ENCODE assay signal across 8 cellular contexts in genomic region chr3:42653303-42653559, GRCh38. TPM values are rescaled to one million over a fixed set of nuclear protein-coding genes. Genes with fewer than 3 reads are reported as not detected.
DNase-seq lines count a peak whose midpoint lies in the region; ATAC-seq and TF ChIP-seq lines count a peak whose summit lies in the region.

No MANE protein-coding gene starts in this region.

- no peak overlapping the region for H3K27ac Mint-ChIP-seq in stimulated activated naive CD8-positive, alpha-beta T cell treated with anti-CD3 and anti-CD28 coated beads, Interleukin-15, Interleukin-2, amounts not matched to agents 100 ng/mL and 50 ng/mL, for 24 hours
- peak overlapping the region; percentile 95 for H3K27ac Mint-ChIP-seq in chondrocyte (ENCODE audit: unreplicated experiment)

- no peak for ATAC-seq in stimulated activated naive CD8-positive, alpha-beta T cell treated with anti-CD3 and anti-CD28 coated beads, Interleukin-15, Interleukin-2, amounts not matched to agents 100 U/mL and 50 U/mL, for 24 hours
- no peak for ATAC-seq in HG03135 (IDR thresholded peaks at IDR 0.05; ENCODE audit: unreplicated experiment)

- no peaks in the 10 kb centered on the region for H3K27me3 Mint-ChIP-seq in stimulated activated naive CD8-positive, alpha-beta T cell treated with anti-CD3 and anti-CD28 coated beads, Interleukin-15, Interleukin-2, amounts not matched to agents 100 ng/mL and 50 ng/mL, for 24 hours
- no peaks in the 10 kb centered on the region for H3K27me3 Mint-ChIP-seq in chondrocyte (ENCODE audit: low read depth)

- TF ChIP-seq CTCF in chondrocyte (IDR thresholded peaks at IDR 0.05), result no peak

- H3K4me1 Mint-ChIP-seq in stimulated activated naive CD8-positive, alpha-beta T cell treated with anti-CD3 and anti-CD28 coated beads, Interleukin-15, Interleukin-2, amounts not matched to agents 100 ng/mL and 50 ng/mL, for 24 hours (ENCODE audit: low read depth), result peaks cover 20% of the 10 kb centered on the region
- H3K4me1 Mint-ChIP-seq in chondrocyte (ENCODE audit: low read depth), result peaks cover 62% of the 10 kb centered on the region

- peaks cover 34% of the 10 kb centered on the region for H3K4me1 ChIP-seq in mucosa of stomach (ENCODE audit: control insufficient read depth, insufficient read depth, low read length)

- peak overlapping the region; percentile 31 for H3K4me3 ChIP-seq in mucosa of stomach (ENCODE audit: low read length)

- no peaks in the 10 kb centered on the region for H3K9me3 ChIP-seq in mucosa of stomach (ENCODE audit: control insufficient read depth, low read length)

- H3K36me3 Mint-ChIP-seq in stimulated activated naive CD8-positive, alpha-beta T cell treated with anti-CD3 and anti-CD28 coated beads, Interleukin-15, Interleukin-2, amounts not matched to agents 100 ng/mL and 50 ng/mL, for 24 hours (ENCODE audit: low read depth), result peaks cover 7% of the 10 kb centered on the region
- H3K36me3 Mint-ChIP-seq in chondrocyte (ENCODE audit: low read depth), result peaks cover 4% of the 10 kb centered on the region

- in situ Hi-C loops in KBM-7 (cut with MboI; ENCODE audit: low pct_unique_long_range_greater_than_20kb, low sequenced_read_pairs), result no loop called here

- no peaks in the 10 kb centered on the region for H3K36me3 ChIP-seq in mucosa of stomach (ENCODE audit: control insufficient read depth, insufficient read depth, low read length)

- no peaks in the 10 kb centered on the region for H3K27me3 ChIP-seq in mucosa of stomach (ENCODE audit: control insufficient read depth, insufficient read depth, low read length)

- peak overlapping the region; percentile 74 for H3K9ac ChIP-seq in mucosa of stomach (ENCODE audit: low read length)

- H3K9me3 Mint-ChIP-seq in stimulated activated naive CD8-positive, alpha-beta T cell treated with anti-CD3 and anti-CD28 coated beads, Interleukin-15, Interleukin-2, amounts not matched to agents 100 ng/mL and 50 ng/mL, for 24 hours, result no peaks in the 10 kb centered on the region
- no peaks in the 10 kb centered on the region for H3K9me3 Mint-ChIP-seq in chondrocyte (ENCODE audit: low read depth)

- DNase-seq in stimulated activated naive CD8-positive, alpha-beta T cell treated with anti-CD3 and anti-CD28 coated beads, Interleukin-15, Interleukin-2, amounts not matched to agents 100 U/mL and 50 U/mL, for 24 hours, result no peak
- DNase-seq in chondrocyte (ENCODE audit: low spot score) (no peak), Ammon's horn (ENCODE audit: low spot score) (no peak), KBM-7 (no peak), DMS53 (lab: John Stamatoyannopoulos, UW) (no peak)

- peak overlapping the region; percentile 17 for H3K4me3 Mint-ChIP-seq in stimulated activated naive CD8-positive, alpha-beta T cell treated with anti-CD3 and anti-CD28 coated beads, Interleukin-15, Interleukin-2, amounts not matched to agents 100 ng/mL and 50 ng/mL, for 24 hours
- peak overlapping the region; percentile 93 for H3K4me3 Mint-ChIP-seq in chondrocyte (ENCODE audit: unreplicated experiment)

RNA-seq across cellular contexts. Expression of gene ZBTB47, which starts 0.3 kb away (rescaled TPM):
- 38.8 to 44.4 TPM (median 40.0 TPM) in 3 replicates for total RNA-seq in chondrocyte

RNA-seq across cellular contexts. Expression of gene KLHL40, which starts 32.1 kb away (rescaled TPM):
- total RNA-seq in chondrocyte, result not detected in 3 replicates

RNA-seq across cellular contexts. Expression of gene HHATL, which starts 49.4 kb away (rescaled TPM):
- total RNA-seq in chondrocyte, result not detected in 3 replicates

RNA-seq across cellular contexts. Expression of gene NKTR, which starts 52.7 kb away (rescaled TPM):
- 49.7 to 71.5 TPM (median 50.0 TPM) in 3 replicates for total RNA-seq in chondrocyte
